Comparison of ENCODE assay signal across 14 cellular contexts in the genomic region with DNA sequence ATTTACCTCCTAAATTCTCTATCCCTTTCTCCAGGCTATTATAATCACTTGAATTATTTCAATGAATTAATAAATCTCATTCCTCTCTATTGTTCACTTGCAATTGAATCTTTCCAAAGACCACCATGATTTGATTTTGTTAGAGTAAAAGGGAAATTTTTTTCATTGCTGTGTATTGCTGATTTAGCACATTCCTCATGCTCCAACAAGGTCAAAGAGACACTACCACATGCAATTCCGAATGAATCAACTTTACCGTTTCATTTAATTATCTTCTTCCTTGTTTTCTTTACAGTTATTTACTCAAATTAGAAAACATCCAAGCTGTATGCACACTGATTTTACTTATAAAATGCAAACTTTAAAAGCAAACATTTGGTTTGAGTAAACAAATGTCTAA. TPM values are rescaled to one million over a fixed set of nuclear protein-coding genes. Genes with fewer than 3 reads are reported as not detected.
DNase-seq lines count a peak whose midpoint lies in the region; ATAC-seq and TF ChIP-seq lines count a peak whose summit lies in the region.
"Had no signal": no experiment of that assay in that cellular context is flagged by ENCODE, and none has a peak within 500 bp of the region (broad histone marks: within the 10 kb centered on the region; RNA-seq: fewer than 3 reads in every experiment).

No MANE protein-coding gene starts in this region.

- H3K27me3 ChIP-seq in esophagus muscularis mucosa: no peaks in the 10 kb centered on the region
- no peaks in the 10 kb centered on the region for H3K27me3 ChIP-seq in muscle layer of duodenum (ENCODE audit: low read depth, low read length)
- H3K27me3 ChIP-seq in tibial nerve: no peaks in the 10 kb centered on the region
- no peaks in the 10 kb centered on the region for H3K27me3 ChIP-seq in ascending aorta
- H3K27me3 ChIP-seq: brain microvascular endothelial cell had no signal

- H3K9me3 ChIP-seq in esophagus muscularis mucosa (no peaks in the 10 kb centered on the region), muscle layer of duodenum (ENCODE audit: control insufficient read depth in 1 of 2, low read length in 2 of 2) (no peaks in the 10 kb centered on the region), tibial nerve (no peaks in the 10 kb centered on the region), ascending aorta (no peaks in the 10 kb centered on the region)

- H3K4me3 ChIP-seq in LNCaP clone FGC (ENCODE audit: low read depth, low read length) (no peak overlapping the region), esophagus muscularis mucosa (peak overlapping the region; percentile 52 to 67 (median 58)), muscle layer of duodenum (ENCODE audit: low read depth in 1 of 2, low read length in 2 of 2) (peak overlapping the region; percentile 56 to 74), tibial nerve (peak overlapping the region in 3 of 4 donors; percentile 8 to 41 (median 20)), ascending aorta (peak overlapping the region in 1 of 2 donors; percentile 55)

- H3K36me3 ChIP-seq in esophagus muscularis mucosa (no peaks in the 10 kb centered on the region), muscle layer of duodenum (ENCODE audit: control insufficient read depth in 1 of 2, insufficient read depth in 2 of 2, low read length in 2 of 2) (no peaks in the 10 kb centered on the region), tibial nerve (no peaks in the 10 kb centered on the region), ascending aorta (no peaks in the 10 kb centered on the region)
- H3K36me3 ChIP-seq: brain microvascular endothelial cell had no signal

- DNase-seq in LNCaP clone FGC (ENCODE audit: low read depth) (peak; percentile 32), esophagus muscularis mucosa (ENCODE audit: extremely low spot score) (no peak), tibial nerve (ENCODE audit: low spot score in 2 of 2) (no peak), ascending aorta (ENCODE audit: low spot score in 2 of 2) (no peak), NCI-H2171 treated with DMSO at 0.1 percent for 48 hours (lab: John Stamatoyannopoulos, UW) (no peak)
- DNase-seq: activated CD8-positive, alpha-beta memory T cell treated with anti-CD3 and anti-CD28 coated beads, Interleukin-2, amount 50 U/mL, for 4 hours; activated naive CD4-positive, alpha-beta T cell treated with Interleukin-2 at 50 U/mL for 16 hours; DND-41; NCI-H1436 treated with DMSO at 0.1 percent for 48 hours; stimulated activated CD4-positive, alpha-beta T cell treated with anti-CD3 and anti-CD28 coated beads, Interleukin-15, amount 100 ng/mL, for 24 hours; T-helper 9 cell had no signal

- no peak for TF ChIP-seq POLR2A in esophagus muscularis mucosa (IDR thresholded peaks at IDR 0.05; ENCODE audit: low read depth)
- TF ChIP-seq POLR2A in tibial nerve (IDR thresholded peaks at IDR 0.05): no peak

- intact Hi-C loops in esophagus muscularis mucosa (cut with DNase I): no loop called here
- intact Hi-C loops in ascending aorta (cut with DNase I): loop anchor here (2.0 kb wide), 1 partner anchor 115 kb away; the partner anchor contains the start of gene ECHDC1

- H3K27ac ChIP-seq in esophagus muscularis mucosa (replicated peaks in 1 of 4) (peak overlapping the region; percentile 83 to 90 (median 88)), muscle layer of duodenum (ENCODE audit: low read length) (peak overlapping the region; percentile 85), tibial nerve (peak overlapping the region; percentile 7 to 85 (median 81)), ascending aorta (peak overlapping the region in 1 of 2 donors; percentile 32)
- H3K27ac ChIP-seq: brain microvascular endothelial cell had no signal

- 33% methylated on average over 2 of the region's 2 CpGs for WGBS in esophagus muscularis mucosa
- WGBS in tibial nerve, 2 donors: 15 to 16% methylated on average over 2 of the region's 2 CpGs

- H3K4me1 ChIP-seq in esophagus muscularis mucosa (peaks cover 0 to 67% (median 50%) of the 10 kb centered on the region in 4 donors), muscle layer of duodenum (ENCODE audit: control insufficient read depth in 1 of 2, insufficient read depth in 2 of 2, low read length in 2 of 2) (peaks cover 0 to 27% of the 10 kb centered on the region in 2 donors), tibial nerve (peaks cover 0 to 43% (median 14%) of the 10 kb centered on the region in 4 donors), ascending aorta (no peaks in the 10 kb centered on the region)

- TF ChIP-seq CTCF in LNCaP clone FGC (IDR thresholded peaks at IDR 0.05; ENCODE audit: control insufficient read depth, extremely low read depth, insufficient read depth): no peak
- no peak for TF ChIP-seq CTCF in esophagus muscularis mucosa (IDR thresholded peaks at IDR 0.05)
- no peak for TF ChIP-seq CTCF in tibial nerve (IDR thresholded peaks at IDR 0.05)
- no peak for TF ChIP-seq CTCF in ascending aorta (IDR thresholded peaks at IDR 0.05)

- no peak for ATAC-seq in HG03457 (IDR thresholded peaks at IDR 0.05; ENCODE audit: unreplicated experiment)

- no peak for TF ChIP-seq EP300 in esophagus muscularis mucosa (IDR thresholded peaks at IDR 0.05)
- TF ChIP-seq EP300 in tibial nerve (IDR thresholded peaks at IDR 0.05): no peak

RNA-seq across cellular contexts. Expression of gene KIAA0408, which starts 1.0 kb away (rescaled TPM):
- total RNA-seq in esophagus muscularis mucosa: 10 to 100 TPM; 19.1 to 41.5 (median 29.7) TPM
- 10 to 100 TPM in 3 of 4 donors, 1 to 10 TPM in 1; 8.4 to 16.5 (median 11.8) TPM for total RNA-seq in tibial nerve
- total RNA-seq in ascending aorta: not detected
